ENCODE assay signal across 1 cellular context in the genomic region with DNA sequence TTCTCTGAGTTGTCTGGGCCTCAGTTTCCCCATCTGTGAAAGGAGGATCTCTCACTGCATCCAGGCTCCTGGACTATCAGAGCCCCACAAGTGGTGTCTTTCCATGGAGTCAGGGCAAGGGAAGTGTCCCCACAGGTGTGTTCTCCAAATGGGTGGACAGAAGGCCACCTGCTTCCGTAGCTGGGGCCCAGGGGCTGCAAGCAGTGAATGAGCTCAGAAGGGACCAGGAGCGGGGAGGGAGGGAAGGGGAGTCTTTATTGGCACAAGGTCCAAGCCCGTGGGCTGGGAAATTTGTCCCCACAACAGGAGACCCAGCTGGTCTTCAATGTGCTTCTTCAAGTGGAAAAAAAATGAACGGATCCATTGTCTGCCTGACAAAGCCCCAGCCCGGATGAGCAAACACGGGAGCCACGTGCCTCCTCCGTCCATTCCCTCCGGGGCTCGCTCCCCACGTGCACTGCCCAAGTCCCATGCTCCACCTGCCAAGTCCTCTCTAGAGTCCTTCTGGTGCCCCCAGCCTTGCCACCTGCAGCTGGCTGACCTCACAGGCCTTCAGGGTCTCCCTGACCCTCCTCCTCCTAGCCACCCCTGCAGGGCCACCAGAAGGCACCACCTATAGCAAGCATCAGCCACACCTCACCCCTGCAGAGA.
TF ChIP-seq lines count a peak whose summit lies in the region.

No MANE protein-coding gene starts in this region.

TF ChIP-seq in HepG2, 621 proteins besides CTCF, POLR2A, EP300 and RAD21 (continued from another document and continues in another):
- TF ChIP-seq, protein P1, sequence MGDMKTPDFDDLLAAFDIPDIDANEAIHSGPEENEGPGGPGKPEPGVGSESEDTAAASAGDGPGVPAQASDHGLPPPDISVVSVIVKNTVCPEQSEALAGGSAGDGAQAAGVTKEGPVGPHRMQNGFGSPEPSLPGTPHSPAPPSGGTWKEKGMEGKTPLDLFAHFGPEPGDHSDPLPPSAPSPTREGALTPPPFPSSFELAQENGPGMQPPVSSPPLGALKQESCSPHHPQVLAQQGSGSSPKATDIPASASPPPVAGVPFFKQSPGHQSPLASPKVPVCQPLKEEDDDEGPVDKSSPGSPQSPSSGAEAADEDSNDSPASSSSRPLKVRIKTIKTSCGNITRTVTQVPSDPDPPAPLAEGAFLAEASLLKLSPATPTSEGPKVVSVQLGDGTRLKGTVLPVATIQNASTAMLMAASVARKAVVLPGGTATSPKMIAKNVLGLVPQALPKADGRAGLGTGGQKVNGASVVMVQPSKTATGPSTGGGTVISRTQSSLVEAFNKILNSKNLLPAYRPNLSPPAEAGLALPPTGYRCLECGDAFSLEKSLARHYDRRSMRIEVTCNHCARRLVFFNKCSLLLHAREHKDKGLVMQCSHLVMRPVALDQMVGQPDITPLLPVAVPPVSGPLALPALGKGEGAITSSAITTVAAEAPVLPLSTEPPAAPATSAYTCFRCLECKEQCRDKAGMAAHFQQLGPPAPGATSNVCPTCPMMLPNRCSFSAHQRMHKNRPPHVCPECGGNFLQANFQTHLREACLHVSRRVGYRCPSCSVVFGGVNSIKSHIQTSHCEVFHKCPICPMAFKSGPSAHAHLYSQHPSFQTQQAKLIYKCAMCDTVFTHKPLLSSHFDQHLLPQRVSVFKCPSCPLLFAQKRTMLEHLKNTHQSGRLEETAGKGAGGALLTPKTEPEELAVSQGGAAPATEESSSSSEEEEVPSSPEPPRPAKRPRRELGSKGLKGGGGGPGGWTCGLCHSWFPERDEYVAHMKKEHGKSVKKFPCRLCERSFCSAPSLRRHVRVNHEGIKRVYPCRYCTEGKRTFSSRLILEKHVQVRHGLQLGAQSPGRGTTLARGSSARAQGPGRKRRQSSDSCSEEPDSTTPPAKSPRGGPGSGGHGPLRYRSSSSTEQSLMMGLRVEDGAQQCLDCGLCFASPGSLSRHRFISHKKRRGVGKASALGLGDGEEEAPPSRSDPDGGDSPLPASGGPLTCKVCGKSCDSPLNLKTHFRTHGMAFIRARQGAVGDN (CRISPR knock-in tag; IDR thresholded peaks at IDR 0.05) = peak; percentile 46
- TF ChIP-seq, protein P2, sequence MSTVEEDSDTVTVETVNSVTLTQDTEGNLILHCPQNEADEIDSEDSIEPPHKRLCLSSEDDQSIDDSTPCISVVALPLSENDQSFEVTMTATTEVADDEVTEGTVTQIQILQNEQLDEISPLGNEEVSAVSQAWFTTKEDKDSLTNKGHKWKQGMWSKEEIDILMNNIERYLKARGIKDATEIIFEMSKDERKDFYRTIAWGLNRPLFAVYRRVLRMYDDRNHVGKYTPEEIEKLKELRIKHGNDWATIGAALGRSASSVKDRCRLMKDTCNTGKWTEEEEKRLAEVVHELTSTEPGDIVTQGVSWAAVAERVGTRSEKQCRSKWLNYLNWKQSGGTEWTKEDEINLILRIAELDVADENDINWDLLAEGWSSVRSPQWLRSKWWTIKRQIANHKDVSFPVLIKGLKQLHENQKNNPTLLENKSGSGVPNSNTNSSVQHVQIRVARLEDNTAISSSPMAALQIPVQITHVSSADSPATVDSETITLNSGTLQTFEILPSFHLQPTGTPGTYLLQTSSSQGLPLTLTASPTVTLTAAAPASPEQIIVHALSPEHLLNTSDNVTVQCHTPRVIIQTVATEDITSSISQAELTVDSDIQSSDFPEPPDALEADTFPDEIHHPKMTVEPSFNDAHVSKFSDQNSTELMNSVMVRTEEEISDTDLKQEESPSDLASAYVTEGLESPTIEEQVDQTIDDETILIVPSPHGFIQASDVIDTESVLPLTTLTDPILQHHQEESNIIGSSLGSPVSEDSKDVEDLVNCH (CRISPR knock-in tag; IDR thresholded peaks at IDR 0.05) = no peak
- TF ChIP-seq DMAP1 (CRISPR knock-in tag; IDR thresholded peaks at IDR 0.05) (peak; percentile 26; the same call in 1 of the 2 replicates), ZNF382 (CRISPR knock-in tag; IDR thresholded peaks at IDR 0.05; ENCODE audit: borderline replicate concordance) (no peak), POLR2AphosphoS2 (IDR thresholded peaks at IDR 0.05; ENCODE audit: low read depth, low read length) (no peak), REL (CRISPR knock-in tag; conservative IDR thresholded peaks at IDR 0.05) (no peak), MBNL3 (CRISPR knock-in tag; conservative IDR thresholded peaks at IDR 0.05) (no peak), PRPF4 (IDR thresholded peaks at IDR 0.05; ENCODE audit: low read depth, low read length, poor library complexity, severe bottlenecking) (no peak), RNF2 (conservative IDR thresholded peaks at IDR 0.05; ENCODE audit: low read depth) (no peak), PAX8 (CRISPR knock-in tag; IDR thresholded peaks at IDR 0.05; ENCODE audit: borderline replicate concordance) (no peak), BCL6 (CRISPR knock-in tag; IDR thresholded peaks at IDR 0.05) (no peak; the same call in 1 of the 2 replicates), ZNF451 (CRISPR knock-in tag; IDR thresholded peaks at IDR 0.05) (no peak), SOX6 (IDR thresholded peaks at IDR 0.05) (no peak), SOX6 (CRISPR knock-in tag; IDR thresholded peaks at IDR 0.05) (peak; percentile 89), CAMTA2 (CRISPR knock-in tag; IDR thresholded peaks at IDR 0.05; ENCODE audit: borderline replicate concordance) (no peak), FOXO1 (CRISPR knock-in tag; IDR thresholded peaks at IDR 0.05) (no peak), ZNF644 (CRISPR knock-in tag; IDR thresholded peaks at IDR 0.05; ENCODE audit: low read depth) (0 out of 2 replicates have a peak, but pooled peaks have one; percentile 14), ZNF562 (CRISPR knock-in tag; IDR thresholded peaks at IDR 0.05; ENCODE audit: borderline replicate concordance) (no peak), ARNTL (CRISPR knock-in tag; IDR thresholded peaks at IDR 0.05) (peak; percentile 49; the same call in 1 of the 2 replicates), ZNF121 (CRISPR knock-in tag; IDR thresholded peaks at IDR 0.05) (no peak), ZNF282 (IDR thresholded peaks at IDR 0.05; ENCODE audit: partially characterized antibody) (no peak), ZFYVE20 (CRISPR knock-in tag; IDR thresholded peaks at IDR 0.05; ENCODE audit: borderline replicate concordance, low read depth) (no peak), SMAD9 (CRISPR knock-in tag; IDR thresholded peaks at IDR 0.05) (no peak), ZNF460 (CRISPR knock-in tag; IDR thresholded peaks at IDR 0.05; ENCODE audit: borderline replicate concordance) (no peak), FOXJ3 (CRISPR knock-in tag; IDR thresholded peaks at IDR 0.05; ENCODE audit: borderline replicate concordance) (no peak), ZNF598 (CRISPR knock-in tag; IDR thresholded peaks at IDR 0.05; ENCODE audit: borderline replicate concordance) (no peak), SIX4 (CRISPR knock-in tag; IDR thresholded peaks at IDR 0.05) (no peak), NFE2L2 (IDR thresholded peaks at IDR 0.05; ENCODE audit: low read length) (no peak), ZNF678 (CRISPR knock-in tag; IDR thresholded peaks at IDR 0.05) (no peak), SOX13 (IDR thresholded peaks at IDR 0.05) (peak; percentile 69; the same call in 1 of the 2 replicates), SOX13 (CRISPR knock-in tag; conservative IDR thresholded peaks at IDR 0.05 in 1 of 2, IDR thresholded peaks at IDR 0.05 in 1 of 2) (peak in 1 of 2 experiments; percentile 93; a peak in 2 of 4 replicates), RORA (CRISPR knock-in tag; IDR thresholded peaks at IDR 0.05) (no peak), U2AF1 (optimal IDR thresholded peaks at IDR 0.05; ENCODE audit: low read depth, low read length) (no peak), GFI1 (CRISPR knock-in tag; IDR thresholded peaks at IDR 0.05; ENCODE audit: borderline replicate concordance) (no peak), SETDB1 (CRISPR knock-in tag; IDR thresholded peaks at IDR 0.05; ENCODE audit: borderline replicate concordance) (no peak), ZNF589 (CRISPR knock-in tag; conservative IDR thresholded peaks at IDR 0.05) (no peak)
- TF ChIP-seq, protein P3, sequence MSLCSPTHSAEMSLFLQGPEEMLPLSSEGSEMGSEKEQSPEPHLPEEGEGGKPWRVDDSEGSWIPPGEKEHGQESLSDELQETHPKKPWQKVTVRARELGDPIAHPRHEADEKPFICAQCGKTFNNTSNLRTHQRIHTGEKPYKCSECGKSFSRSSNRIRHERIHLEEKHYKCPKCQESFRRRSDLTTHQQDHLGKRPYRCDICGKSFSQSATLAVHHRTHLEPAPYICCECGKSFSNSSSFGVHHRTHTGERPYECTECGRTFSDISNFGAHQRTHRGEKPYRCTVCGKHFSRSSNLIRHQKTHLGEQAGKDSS (CRISPR knock-in tag; IDR thresholded peaks at IDR 0.05; ENCODE audit: borderline replicate concordance, low read depth) = no peak
- TF ChIP-seq, protein P4, sequence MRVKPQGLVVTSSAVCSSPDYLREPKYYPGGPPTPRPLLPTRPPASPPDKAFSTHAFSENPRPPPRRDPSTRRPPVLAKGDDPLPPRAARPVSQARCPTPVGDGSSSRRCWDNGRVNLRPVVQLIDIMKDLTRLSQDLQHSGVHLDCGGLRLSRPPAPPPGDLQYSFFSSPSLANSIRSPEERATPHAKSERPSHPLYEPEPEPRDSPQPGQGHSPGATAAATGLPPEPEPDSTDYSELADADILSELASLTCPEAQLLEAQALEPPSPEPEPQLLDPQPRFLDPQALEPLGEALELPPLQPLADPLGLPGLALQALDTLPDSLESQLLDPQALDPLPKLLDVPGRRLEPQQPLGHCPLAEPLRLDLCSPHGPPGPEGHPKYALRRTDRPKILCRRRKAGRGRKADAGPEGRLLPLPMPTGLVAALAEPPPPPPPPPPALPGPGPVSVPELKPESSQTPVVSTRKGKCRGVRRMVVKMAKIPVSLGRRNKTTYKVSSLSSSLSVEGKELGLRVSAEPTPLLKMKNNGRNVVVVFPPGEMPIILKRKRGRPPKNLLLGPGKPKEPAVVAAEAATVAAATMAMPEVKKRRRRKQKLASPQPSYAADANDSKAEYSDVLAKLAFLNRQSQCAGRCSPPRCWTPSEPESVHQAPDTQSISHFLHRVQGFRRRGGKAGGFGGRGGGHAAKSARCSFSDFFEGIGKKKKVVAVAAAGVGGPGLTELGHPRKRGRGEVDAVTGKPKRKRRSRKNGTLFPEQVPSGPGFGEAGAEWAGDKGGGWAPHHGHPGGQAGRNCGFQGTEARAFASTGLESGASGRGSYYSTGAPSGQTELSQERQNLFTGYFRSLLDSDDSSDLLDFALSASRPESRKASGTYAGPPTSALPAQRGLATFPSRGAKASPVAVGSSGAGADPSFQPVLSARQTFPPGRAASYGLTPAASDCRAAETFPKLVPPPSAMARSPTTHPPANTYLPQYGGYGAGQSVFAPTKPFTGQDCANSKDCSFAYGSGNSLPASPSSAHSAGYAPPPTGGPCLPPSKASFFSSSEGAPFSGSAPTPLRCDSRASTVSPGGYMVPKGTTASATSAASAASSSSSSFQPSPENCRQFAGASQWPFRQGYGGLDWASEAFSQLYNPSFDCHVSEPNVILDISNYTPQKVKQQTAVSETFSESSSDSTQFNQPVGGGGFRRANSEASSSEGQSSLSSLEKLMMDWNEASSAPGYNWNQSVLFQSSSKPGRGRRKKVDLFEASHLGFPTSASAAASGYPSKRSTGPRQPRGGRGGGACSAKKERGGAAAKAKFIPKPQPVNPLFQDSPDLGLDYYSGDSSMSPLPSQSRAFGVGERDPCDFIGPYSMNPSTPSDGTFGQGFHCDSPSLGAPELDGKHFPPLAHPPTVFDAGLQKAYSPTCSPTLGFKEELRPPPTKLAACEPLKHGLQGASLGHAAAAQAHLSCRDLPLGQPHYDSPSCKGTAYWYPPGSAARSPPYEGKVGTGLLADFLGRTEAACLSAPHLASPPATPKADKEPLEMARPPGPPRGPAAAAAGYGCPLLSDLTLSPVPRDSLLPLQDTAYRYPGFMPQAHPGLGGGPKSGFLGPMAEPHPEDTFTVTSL (CRISPR knock-in tag; IDR thresholded peaks at IDR 0.05; ENCODE audit: borderline replicate concordance) = no peak
- TF ChIP-seq, protein P5, sequence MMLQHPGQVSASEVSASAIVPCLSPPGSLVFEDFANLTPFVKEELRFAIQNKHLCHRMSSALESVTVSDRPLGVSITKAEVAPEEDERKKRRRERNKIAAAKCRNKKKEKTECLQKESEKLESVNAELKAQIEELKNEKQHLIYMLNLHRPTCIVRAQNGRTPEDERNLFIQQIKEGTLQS (CRISPR knock-in tag; IDR thresholded peaks at IDR 0.05) = no peak
- TF ChIP-seq, protein P6, sequence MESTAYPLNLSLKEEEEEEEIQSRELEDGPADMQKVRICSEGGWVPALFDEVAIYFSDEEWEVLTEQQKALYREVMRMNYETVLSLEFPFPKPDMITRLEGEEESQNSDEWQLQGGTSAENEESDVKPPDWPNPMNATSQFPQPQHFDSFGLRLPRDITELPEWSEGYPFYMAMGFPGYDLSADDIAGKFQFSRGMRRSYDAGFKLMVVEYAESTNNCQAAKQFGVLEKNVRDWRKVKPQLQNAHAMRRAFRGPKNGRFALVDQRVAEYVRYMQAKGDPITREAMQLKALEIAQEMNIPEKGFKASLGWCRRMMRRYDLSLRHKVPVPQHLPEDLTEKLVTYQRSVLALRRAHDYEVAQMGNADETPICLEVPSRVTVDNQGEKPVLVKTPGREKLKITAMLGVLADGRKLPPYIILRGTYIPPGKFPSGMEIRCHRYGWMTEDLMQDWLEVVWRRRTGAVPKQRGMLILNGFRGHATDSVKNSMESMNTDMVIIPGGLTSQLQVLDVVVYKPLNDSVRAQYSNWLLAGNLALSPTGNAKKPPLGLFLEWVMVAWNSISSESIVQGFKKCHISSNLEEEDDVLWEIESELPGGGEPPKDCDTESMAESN (CRISPR knock-in tag; conservative IDR thresholded peaks at IDR 0.05) = no peak
